8 cellular contexts compared by ENCODE assay signal in the genomic region with DNA sequence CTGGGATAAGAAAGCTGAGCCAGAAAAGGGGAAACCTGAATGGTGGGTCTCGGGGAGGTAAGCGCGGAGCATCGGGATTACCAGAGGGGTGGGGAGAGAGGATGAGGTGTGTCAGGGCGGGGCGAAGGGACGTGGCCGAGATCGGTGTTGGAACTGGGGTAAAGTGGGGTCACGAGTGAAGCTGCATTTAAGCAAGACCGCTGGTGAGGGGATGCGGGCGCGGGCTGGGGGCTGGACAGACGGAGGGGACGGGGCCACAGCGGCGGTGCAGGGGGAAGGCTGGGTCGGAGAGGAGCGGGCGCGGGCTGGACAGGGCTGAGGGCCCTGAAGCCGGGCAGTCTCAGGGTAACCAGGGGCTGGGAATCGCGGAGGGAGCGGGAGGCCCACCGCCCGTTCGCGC. TPM values are rescaled to one million over a fixed set of nuclear protein-coding genes. Genes with fewer than 3 reads are reported as not detected.
DNase-seq lines count a peak whose midpoint lies in the region; ATAC-seq, FAIRE-seq and TF ChIP-seq lines count a peak whose summit lies in the region.
"Not testable (repeated sequence)": the region's sequence is repeated elsewhere in the genome, so short reads cannot be mapped to it uniquely, and the experiment has no call there.

No MANE protein-coding gene starts in this region.

- H4K20me1 ChIP-seq in IMR-90 (ENCODE audit: insufficient read depth, low read length) = not testable (repeated sequence)

- not testable (repeated sequence) for H3K56ac ChIP-seq in IMR-90 (ENCODE audit: extremely low read depth, insufficient read depth, low read length)

- H3K79me1 ChIP-seq in IMR-90 (ENCODE audit: low read depth in 1 of 2, low read length in 2 of 2) = peaks cover 0 to 20% of the 10 kb centered on the region in 2 experiments; a peak in 2 of 4 replicates
- not testable (repeated sequence) for H3K79me1 ChIP-seq in neuronal stem cell (ENCODE audit: low read depth, low read length)

- H3K36me3 ChIP-seq in HAP-1 (replicated peaks); IMR-90 (ENCODE audit: control insufficient read depth, insufficient read depth, low read length); iPS-15b (ENCODE audit: control insufficient read depth, insufficient read depth, low read length); neuronal stem cell (replicated peaks in 1 of 2; ENCODE audit: control insufficient read depth in 2 of 2, insufficient read depth in 2 of 2, low read length in 2 of 2); urinary bladder (ENCODE audit: insufficient read depth): not testable (repeated sequence)

- H3K9ac ChIP-seq in IMR-90 (ENCODE audit: low read depth, low read length) = peak overlapping the region; percentile 78
- not testable (repeated sequence) for H3K9ac ChIP-seq in iPS-15b (ENCODE audit: low read depth, low read length)
- H3K9ac ChIP-seq in neuronal stem cell (ENCODE audit: low read depth, low read length, poor library complexity) = peak overlapping the region; percentile 17

- H2BK5ac ChIP-seq in IMR-90 (ENCODE audit: low read depth, low read length, poor library complexity, severe bottlenecking); neuronal stem cell (ENCODE audit: low read length): not testable (repeated sequence)

- peak overlapping the region; percentile 82 for H3K27ac ChIP-seq in IMR-90 (ENCODE audit: insufficient read depth, low read length)
- peak overlapping the region; percentile 83 to 96 for H3K27ac ChIP-seq in coronary artery
- not testable (repeated sequence) for H3K27ac ChIP-seq in neuronal stem cell (replicated peaks; ENCODE audit: low read length)
- H3K27ac ChIP-seq in urinary bladder (ENCODE audit: low read depth) = peak overlapping the region; percentile 87

- in situ Hi-C loops in HAP-1 (cut with MboI; ENCODE audit: low sequenced_read_pairs); IMR-90 (cut with MboI; ENCODE audit: low sequenced_read_pairs): not testable (repeated sequence)

- TF ChIP-seq CTCF in IMR-90 (conservative IDR thresholded peaks at IDR 0.05; ENCODE audit: low read depth, low read length); coronary artery (IDR thresholded peaks at IDR 0.05): not testable (repeated sequence)

- H4K8ac ChIP-seq in IMR-90 (ENCODE audit: low read depth in 2 of 2, low read length in 2 of 2) = peak overlapping the region in 1 of 2 experiments; percentile 49; a peak in 1 of 4 replicates
- H4K8ac ChIP-seq in neuronal stem cell (ENCODE audit: low read depth, low read length) = not testable (repeated sequence)

- not testable (repeated sequence) for H2AFZ ChIP-seq in IMR-90 (replicated peaks; ENCODE audit: low read length, poor library complexity)
- peak overlapping the region; percentile 86 for H2AFZ ChIP-seq in neuronal stem cell (ENCODE audit: low read length)

- 3% methylated on average over 10 of the region's 30 CpGs; no CpG with 5 or more reads in 1 of the 2 experiments for WGBS in IMR-90 (ENCODE audit: extremely low coverage in 2 of 2, insufficient read length in 1 of 2), 2 experiments
- no CpG with 5 or more reads among the region's 30 CpGs for WGBS in neuronal stem cell (ENCODE audit: extremely low coverage in 2 of 2, insufficient read length in 2 of 2, insufficient replicate concordance in 1 of 2), 2 donors
- 1% methylated on average over 26 of the region's 30 CpGs for whole genome bisulfite sequencing in urinary bladder

- H3K18ac ChIP-seq in IMR-90 (ENCODE audit: low read depth, low read length); neuronal stem cell (ENCODE audit: low read length): not testable (repeated sequence)

- H2BK12ac ChIP-seq in neuronal stem cell (ENCODE audit: low read length) = not testable (repeated sequence)

- POLR2A ChIA-PET in IMR-90 (lab: Charles Lee; ENCODE audit: unreplicated experiment) = not testable (repeated sequence)

- H3K4me2 ChIP-seq in IMR-90 (ENCODE audit: low read depth, low read length) (peak overlapping the region; percentile 63), neuronal stem cell (ENCODE audit: insufficient read depth, low read length, poor library complexity, severe bottlenecking) (peak overlapping the region; percentile 49)

- not testable (repeated sequence) for H3K23ac ChIP-seq in IMR-90 (ENCODE audit: low read depth, low read length); neuronal stem cell (ENCODE audit: low read depth, low read length, poor library complexity)

- H2AK5ac ChIP-seq in IMR-90 (ENCODE audit: low read depth, low read length) = peak overlapping the region; percentile 59; the same call in 1 of the 2 replicates
- H2AK5ac ChIP-seq in neuronal stem cell (ENCODE audit: low read depth, low read length) = not testable (repeated sequence)

- H3K4ac ChIP-seq in IMR-90 (ENCODE audit: low read depth, low read length); neuronal stem cell (ENCODE audit: low read length): not testable (repeated sequence)

- CTCF ChIA-PET in IMR-90 (lab: Yijun Ruan, JAX) = not testable (repeated sequence)

- intact Hi-C loops in IMR-90 (cut with micrococcal nuclease) = not testable (repeated sequence)

- not testable (repeated sequence) for TF ChIP-seq RAD21 in IMR-90 (IDR thresholded peaks at IDR 0.05; ENCODE audit: low read length)

- H4K5ac ChIP-seq in IMR-90 (ENCODE audit: low read depth, low read length) = not testable (repeated sequence)

- not testable (repeated sequence) for TF ChIP-seq POLR2A in GM12892 (IDR thresholded peaks at IDR 0.05; ENCODE audit: low read depth, low read length); IMR-90 (IDR thresholded peaks at IDR 0.05; ENCODE audit: low read depth, low read length)

- H2AK9ac ChIP-seq in IMR-90 (replicated peaks; ENCODE audit: low read depth, low read length, poor library complexity) = not testable (repeated sequence)

- H2BK15ac ChIP-seq in IMR-90 (ENCODE audit: low read depth, low read length); neuronal stem cell (ENCODE audit: low read length): not testable (repeated sequence)

- peak overlapping the region; percentile 55 for H3K4me3 ChIP-seq in HAP-1
- peak overlapping the region; percentile 83 for H3K4me3 ChIP-seq in IMR-90 (ENCODE audit: insufficient read depth, low read depth, low read length)
- H3K4me3 ChIP-seq in coronary artery = peak overlapping the region; percentile 92
- H3K4me3 ChIP-seq in iPS-15b (ENCODE audit: low read depth, low read length) = peak overlapping the region; percentile 50
- peak overlapping the region; percentile 54 to 82 for H3K4me3 ChIP-seq in neuronal stem cell (ENCODE audit: low read length in 2 of 2)
- peak overlapping the region; percentile 60 for H3K4me3 ChIP-seq in urinary bladder (ENCODE audit: low read depth, low read length)

- not testable (repeated sequence) for DNase-seq in GM12892 (ENCODE audit: insufficient read length); coronary artery (ENCODE audit: low spot score)
- peak in 1 of 2 experiments; percentile 33 for DNase-seq in HAP-1 (ENCODE audit: low spot score in 2 of 2)
- peak; percentile 1 for DNase-seq in IMR-90
- DNase-seq in activated CD4-positive, alpha-beta T cell treated with anti-CD3 and anti-CD28 coated beads for 48 hours = peak; percentile 26
- DNase-seq in neuronal stem cell (ENCODE audit: low spot score) = peak; percentile 1

- not testable (repeated sequence) for H2BK120ac ChIP-seq in IMR-90 (ENCODE audit: low read depth, low read length); neuronal stem cell (ENCODE audit: low read depth, low read length)

- H3K27me3 ChIP-seq in HAP-1 (ENCODE audit: low read depth); IMR-90 (ENCODE audit: control insufficient read depth, insufficient read depth, low read length); iPS-15b (ENCODE audit: control insufficient read depth, insufficient read depth, low read length); neuronal stem cell (ENCODE audit: control insufficient read depth in 3 of 3, insufficient read depth in 3 of 3, low read depth in 1 of 3, low read length in 3 of 3): not testable (repeated sequence)

- H2BK20ac ChIP-seq in IMR-90 (ENCODE audit: low read depth, low read length) = not testable (repeated sequence)

- peak; percentile 54 for FAIRE-seq in GM12892 (lab: Jason Lieb, UNC)

- not testable (repeated sequence) for H3K9me3 ChIP-seq in HAP-1; IMR-90 (ENCODE audit: control insufficient read depth, insufficient read depth, low read length); iPS-15b (ENCODE audit: control insufficient read depth, insufficient read depth, low read length); neuronal stem cell (replicated peaks in 1 of 2; ENCODE audit: control insufficient read depth in 2 of 2, insufficient read depth in 1 of 2, low read depth in 1 of 2, low read length in 2 of 2)

- dilution Hi-C loops in IMR-90 (cut with HindIII; ENCODE audit: low sequenced_read_pairs, unreplicated experiment) = not testable (repeated sequence)

- peak; percentile 56 for ATAC-seq in IMR-90 (ENCODE audit: low read depth)

- H3K9me1 ChIP-seq in IMR-90 (ENCODE audit: insufficient read depth, low read length) = not testable (repeated sequence)

- not testable (repeated sequence) for H3K14ac ChIP-seq in IMR-90 (replicated peaks; ENCODE audit: low read depth, low read length); neuronal stem cell (ENCODE audit: low read length)

- not testable (repeated sequence) for BruUV-seq in IMR-90 (replicated peaks; lab: Mats Ljungman, UMichigan)

- H3K4me1 ChIP-seq in HAP-1; IMR-90 (ENCODE audit: control insufficient read depth, insufficient read depth, low read length); iPS-15b (ENCODE audit: control insufficient read depth, insufficient read depth, low read length); neuronal stem cell (ENCODE audit: control insufficient read depth in 2 of 2, insufficient read depth in 1 of 2, low read depth in 1 of 2, low read length in 2 of 2); urinary bladder (ENCODE audit: insufficient read depth): not testable (repeated sequence)

- not testable (repeated sequence) for H4K91ac ChIP-seq in IMR-90 (ENCODE audit: insufficient read depth, low read depth, low read length); neuronal stem cell (ENCODE audit: low read depth, low read length, poor library complexity)

RNA-seq across cellular contexts. Expression of gene PLEKHM1, which starts 0.3 kb away (rescaled TPM):
- 7.6 TPM for polyA plus RNA-seq in GM12892 (2012; ENCODE audit: missing spikeins)
- total RNA-seq in IMR-90 (2012; rRNA removed) = 4.2 and 4.7 TPM in 2 replicates
- 16.4 and 17.1 TPM in 2 replicates for polyA plus RNA-seq in IMR-90 (2012; rRNA removed)
- polyA plus RNA-seq in IMR-90 (2012; cell fraction: cytosol; rRNA removed) = 19.0 and 19.9 TPM in 2 replicates
- polyA plus RNA-seq in IMR-90 (2012; cell fraction: nucleus; rRNA removed; ENCODE audit: low replicate concordance) = 35.0 and 53.2 TPM in 2 replicates
- 4.9 TPM for polyA plus RNA-seq in neuronal stem cell (2013, experiment 1 of 2)
- polyA plus RNA-seq in neuronal stem cell (2013, experiment 2 of 2) = 5.6 TPM
- total RNA-seq in urinary bladder = 14.2 TPM
- 21.8 TPM for polyA plus RNA-seq in urinary bladder

RNA-seq across cellular contexts. Expression of gene ARHGAP27, which starts 57.5 kb away (rescaled TPM):
- polyA plus RNA-seq in GM12892 (2012; ENCODE audit: missing spikeins) = 10.4 TPM
- under 0.01 and 0.56 TPM in 2 replicates for total RNA-seq in IMR-90 (2012; rRNA removed)
- polyA plus RNA-seq in IMR-90 (2012; rRNA removed) = 0.89 and 1.9 TPM in 2 replicates
- polyA plus RNA-seq in IMR-90 (2012; cell fraction: cytosol; rRNA removed) = 0.37 and 0.67 TPM in 2 replicates
- 7.4 and 16.4 TPM in 2 replicates for polyA plus RNA-seq in IMR-90 (2012; cell fraction: nucleus; rRNA removed; ENCODE audit: low replicate concordance)
- polyA plus RNA-seq in neuronal stem cell (2013, experiment 1 of 2) = 1.5 TPM
- polyA plus RNA-seq in neuronal stem cell (2013, experiment 2 of 2) = 1.4 TPM
- total RNA-seq in urinary bladder = 12.9 TPM
- polyA plus RNA-seq in urinary bladder = 21.8 TPM
